In genomic region chrX:71365356-71365875, GRCh38 we compare ENCODE assay signal across 1 cellular context.
TF ChIP-seq lines count a peak whose summit lies in the region.

No MANE protein-coding gene starts in this region.

TF ChIP-seq in GM23338, 12 proteins besides CTCF, POLR2A, EP300 and RAD21 (continued from another document):
- no peak for TF ChIP-seq ZNF462 (CRISPR knock-in tag; IDR thresholded peaks at IDR 0.05)
